Comparison of ENCODE assay signal across 17 cellular contexts in the genomic region with DNA sequence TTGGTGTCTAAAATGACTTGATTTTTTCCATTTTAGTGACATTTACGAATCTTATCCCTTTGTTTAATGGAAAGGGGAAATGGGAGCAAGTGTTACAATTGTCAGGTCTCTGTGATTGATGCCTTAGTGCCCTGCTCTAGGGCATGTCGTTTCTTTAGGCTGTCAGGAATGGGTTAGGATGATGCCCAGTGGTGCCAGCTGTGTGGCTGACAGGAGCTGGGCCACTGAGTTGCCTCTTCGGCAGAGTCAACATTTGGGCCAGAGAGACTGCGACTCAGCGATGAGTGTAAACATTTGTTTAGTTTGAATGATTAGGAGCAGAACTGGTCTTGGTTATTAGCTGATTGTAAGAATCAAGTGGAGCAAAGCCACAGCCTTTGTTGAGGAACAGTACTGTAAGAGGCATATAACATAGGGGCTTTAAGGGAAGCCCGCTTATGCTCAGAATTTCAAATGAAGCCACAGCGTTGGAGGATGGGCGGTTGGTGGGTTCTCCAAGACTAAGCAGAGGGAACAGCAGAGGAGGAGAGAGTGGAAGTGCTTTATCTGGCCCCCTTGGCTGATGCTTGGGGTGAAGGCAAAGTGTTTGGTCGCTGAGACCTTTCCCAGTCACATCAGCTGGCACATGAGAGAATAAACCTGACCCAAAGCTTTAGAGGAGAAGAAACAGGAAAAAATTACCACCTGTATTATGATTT.
DNase-seq lines count a peak whose midpoint lies in the region; TF ChIP-seq lines count a peak whose summit lies in the region.
"Had no signal": no experiment of that assay in that cellular context is flagged by ENCODE, and none has a peak within 500 bp of the region (broad histone marks: within the 10 kb centered on the region; RNA-seq: fewer than 3 reads in every experiment).

No MANE protein-coding gene starts in this region.

- intact Hi-C loops in MCF 10A (cut with micrococcal nuclease), result no loop called here

- no peak overlapping the region for H2BK5ac ChIP-seq in trophoblast cell (ENCODE audit: low read depth, low read length, poor library complexity)

- no peak overlapping the region for H4K91ac ChIP-seq in trophoblast cell (ENCODE audit: low read depth, low read length)

- no peak overlapping the region for H2AK5ac ChIP-seq in trophoblast cell (ENCODE audit: low read length)

- H4K8ac ChIP-seq in trophoblast cell (ENCODE audit: low read depth, low read length), result no peak overlapping the region

- no peaks in the 10 kb centered on the region for H3K79me2 ChIP-seq in trophoblast cell (ENCODE audit: control insufficient read depth, insufficient read depth, low read length, poor library complexity)

- H3K27me3 Mint-ChIP-seq in endothelial cell (ENCODE audit: unreplicated experiment) (no peaks in the 10 kb centered on the region), osteocyte (ENCODE audit: unreplicated experiment) (no peaks in the 10 kb centered on the region), MCF 10A (ENCODE audit: insufficient read depth, unreplicated experiment) (no peaks in the 10 kb centered on the region)
- H3K27me3 Mint-ChIP-seq: stimulated activated naive CD8-positive, alpha-beta T cell treated with anti-CD3 and anti-CD28 coated beads, Interleukin-15, Interleukin-2, amounts not matched to agents 100 ng/mL and 50 ng/mL, for 24 hours had no signal

- H2BK120ac ChIP-seq in trophoblast cell (ENCODE audit: insufficient read depth, low read length, poor library complexity), result no peak overlapping the region

- H3K9me3 ChIP-seq in trophoblast cell (ENCODE audit: insufficient read depth, low read depth, low read length), result no peaks in the 10 kb centered on the region
- H3K9me3 ChIP-seq: esophagus squamous epithelium had no signal

- no peak overlapping the region for H2AFZ ChIP-seq in trophoblast cell (ENCODE audit: insufficient read depth, low read length, poor library complexity)

- H3K4me1 ChIP-seq in trophoblast cell (ENCODE audit: control insufficient read depth in 1 of 2, insufficient read depth in 2 of 2, low read length in 2 of 2), result no peaks in the 10 kb centered on the region
- H3K4me1 ChIP-seq: esophagus squamous epithelium had no signal

- no CpG with 5 or more reads among the region's 9 CpGs for WGBS in trophoblast cell (ENCODE audit: extremely low coverage, insufficient coverage, insufficient read length)

- no peaks in the 10 kb centered on the region for H3K27me3 ChIP-seq in trophoblast cell (ENCODE audit: insufficient read depth, low read length)
- H3K27me3 ChIP-seq: esophagus squamous epithelium had no signal

- no peak overlapping the region for H3K18ac ChIP-seq in trophoblast cell (ENCODE audit: low read length)

- no peak overlapping the region for H3K14ac ChIP-seq in trophoblast cell (ENCODE audit: low read length)

- H3K79me1 ChIP-seq in trophoblast cell (ENCODE audit: low read length), result no peaks in the 10 kb centered on the region

- no peak overlapping the region for H3K23ac ChIP-seq in trophoblast cell (ENCODE audit: low read length)

- H3K36me3 Mint-ChIP-seq in endothelial cell (ENCODE audit: low read depth, unreplicated experiment), result no peaks in the 10 kb centered on the region
- no peaks in the 10 kb centered on the region for H3K36me3 Mint-ChIP-seq in osteocyte (ENCODE audit: unreplicated experiment)
- H3K36me3 Mint-ChIP-seq in MCF 10A (ENCODE audit: insufficient read depth, unreplicated experiment), result no peaks in the 10 kb centered on the region
- H3K36me3 Mint-ChIP-seq: naive thymus-derived CD8-positive, alpha-beta T cell had no signal

- no peak overlapping the region for H3K9ac ChIP-seq in trophoblast cell (ENCODE audit: low read length)

- H3K4me3 ChIP-seq in trophoblast cell (ENCODE audit: low read depth, low read length), result no peak overlapping the region
- H3K4me3 ChIP-seq: esophagus squamous epithelium had no signal

- no peaks in the 10 kb centered on the region for H3K36me3 ChIP-seq in trophoblast cell (ENCODE audit: control insufficient read depth in 1 of 2, insufficient read depth in 2 of 2, low read length in 2 of 2)
- H3K36me3 ChIP-seq: esophagus squamous epithelium had no signal

- no peak overlapping the region for H4K12ac ChIP-seq in trophoblast cell (ENCODE audit: low read depth, low read length)

- no peak overlapping the region for H3K4me2 ChIP-seq in trophoblast cell (ENCODE audit: low read length)

- no peak overlapping the region for H3K4me3 Mint-ChIP-seq in endothelial cell (ENCODE audit: unreplicated experiment)
- H3K4me3 Mint-ChIP-seq in osteocyte (ENCODE audit: unreplicated experiment), result no peak overlapping the region
- H3K4me3 Mint-ChIP-seq in MCF 10A (ENCODE audit: unreplicated experiment), result no peak overlapping the region
- H3K4me3 Mint-ChIP-seq: naive thymus-derived CD8-positive, alpha-beta T cell; stimulated activated naive CD8-positive, alpha-beta T cell treated with anti-CD3 and anti-CD28 coated beads, Interleukin-15, Interleukin-2, amounts not matched to agents 100 ng/mL and 50 ng/mL, for 24 hours had no signal

- BruUV-seq in MCF 10A (replicated peaks; lab: Mats Ljungman, UMichigan), result no TSS peak

- DNase-seq in NCI-H345 (lab: John Stamatoyannopoulos, UW) (peak; percentile 32), NCI-H345 treated with DMSO at 0.1 percent for 48 hours (lab: John Stamatoyannopoulos, UW; ENCODE audit: unreplicated experiment) (no peak), NCI-H1092 (lab: John Stamatoyannopoulos, UW) (peak; percentile 16), endothelial cell (ENCODE audit: low spot score) (no peak), osteocyte (ENCODE audit: extremely low spot score, unreplicated experiment) (no peak), trophoblast cell (no peak), MCF 10A (ENCODE audit: unreplicated experiment) (no peak)
- DNase-seq in stimulated activated CD4-positive, alpha-beta T cell treated with anti-CD3 and anti-CD28 coated beads, Interleukin-15, amount 100 ng/mL, for 24 hours, result no peak
- DNase-seq: activated effector memory CD4-positive, alpha-beta T cell treated with anti-CD3 and anti-CD28 coated beads, Interleukin-2, amount 50 U/mL, for 16 hours; cortex of kidney; esophagus squamous epithelium; hippocampal formation; KG1; left colon; naive thymus-derived CD8-positive, alpha-beta T cell; NCI-H1694 treated with DMSO at 0.1 percent for 48 hours had no signal

- no peak overlapping the region for H2BK12ac ChIP-seq in trophoblast cell (ENCODE audit: low read length)

- peaks cover 11% of the 10 kb centered on the region for H3K4me1 Mint-ChIP-seq in endothelial cell (ENCODE audit: unreplicated experiment)
- peaks cover 78% of the 10 kb centered on the region for H3K4me1 Mint-ChIP-seq in osteocyte (ENCODE audit: unreplicated experiment)
- H3K4me1 Mint-ChIP-seq in MCF 10A (ENCODE audit: insufficient read depth, unreplicated experiment), result peaks cover 20% of the 10 kb centered on the region
- H3K4me1 Mint-ChIP-seq: naive thymus-derived CD8-positive, alpha-beta T cell had no signal

- POLR2A ChIA-PET in MCF 10A (lab: Yijun Ruan, JAX), result interaction anchor here (0.7 kb wide), 1 partner anchor 1517 kb away, joined by 3 read pairs; no protein-coding TSS in a partner anchor

- no peak overlapping the region for H3K4ac ChIP-seq in trophoblast cell (ENCODE audit: low read depth, low read length)

- H3K9me3 Mint-ChIP-seq in endothelial cell (ENCODE audit: unreplicated experiment), result no peaks in the 10 kb centered on the region
- H3K9me3 Mint-ChIP-seq in osteocyte (ENCODE audit: unreplicated experiment), result no peaks in the 10 kb centered on the region
- H3K9me3 Mint-ChIP-seq in MCF 10A (ENCODE audit: unreplicated experiment), result no peaks in the 10 kb centered on the region

- TF ChIP-seq CTCF in endothelial cell (IDR thresholded peaks at IDR 0.05; ENCODE audit: unreplicated experiment) (no peak), osteocyte (IDR thresholded peaks at IDR 0.05) (no peak), MCF 10A (IDR thresholded peaks at IDR 0.05; ENCODE audit: unreplicated experiment) (no peak)

- CTCF ChIA-PET in MCF 10A (lab: Yijun Ruan, JAX), result interaction anchor here (0.6 to 0.8 kb wide), 2 partner anchors 16 to 171 kb away, joined by 3 read pairs; no protein-coding TSS in a partner anchor

- H3K27ac ChIP-seq in trophoblast cell (ENCODE audit: low read depth, low read length), result no peak overlapping the region
- H3K27ac ChIP-seq: esophagus squamous epithelium had no signal

- peak overlapping the region; percentile 32 for H3K27ac Mint-ChIP-seq in endothelial cell (ENCODE audit: unreplicated experiment)
- peak overlapping the region; percentile 36 for H3K27ac Mint-ChIP-seq in osteocyte (ENCODE audit: unreplicated experiment)
- H3K27ac Mint-ChIP-seq in MCF 10A (ENCODE audit: low read depth, unreplicated experiment), result no peak overlapping the region
- H3K27ac Mint-ChIP-seq: naive thymus-derived CD8-positive, alpha-beta T cell; stimulated activated naive CD8-positive, alpha-beta T cell treated with anti-CD3 and anti-CD28 coated beads, Interleukin-15, Interleukin-2, amounts not matched to agents 100 ng/mL and 50 ng/mL, for 24 hours had no signal

Comparison
In these comparisons a context has a peak if more than half of its experiments do, and no peak if none do; other contexts are left out.
1. DNase-seq: peak in NCI-H345 (single experiment) and NCI-H1092 (single experiment); none in NCI-H345 treated with DMSO at 0.1 percent for 48 hours (single experiment), endothelial cell (single experiment), osteocyte (single experiment), stimulated activated CD4-positive, alpha-beta T cell treated with anti-CD3 and anti-CD28 coated beads, Interleukin-15, amount 100 ng/mL, for 24 hours (single experiment), trophoblast cell (0 of 2) and MCF 10A (single experiment).